Comparison of ENCODE assay signal across 8 cellular contexts in genomic region chr12:99386907-99387306, GRCh38.
A peak's percentile ranks its signal among the peaks of the same experiment; 100 is the strongest.
DNase-seq lines count a peak whose midpoint lies in the region; ATAC-seq and TF ChIP-seq lines count a peak whose summit lies in the region.

No MANE protein-coding gene starts in this region.

- no peaks in the 10 kb centered on the region for H3K9me3 Mint-ChIP-seq in Caco-2 (ENCODE audit: unreplicated experiment)
- peaks cover 15% of the 10 kb centered on the region for H3K9me3 Mint-ChIP-seq in natural killer cell treated with Interleukin-12 subunit alpha and Interleukin-12 subunit beta and Interleukin-15 and Interleukin-18, amount 100 ng/mL, for 72 hours

- no peaks in the 10 kb centered on the region for H3K36me3 Mint-ChIP-seq in Caco-2 (ENCODE audit: insufficient read depth, unreplicated experiment)
- no peaks in the 10 kb centered on the region for H3K36me3 Mint-ChIP-seq in natural killer cell treated with Interleukin-12 subunit alpha and Interleukin-12 subunit beta and Interleukin-15 and Interleukin-18, amount 100 ng/mL, for 72 hours

- intact Hi-C loops in Caco-2 (cut with micrococcal nuclease; ENCODE audit: unreplicated experiment) = loop anchor here (1.0 kb wide), 3 partner anchors 233 to 381 kb away; no protein-coding TSS in a partner anchor
- intact Hi-C loops in body of pancreas (cut with DNase I) = no loop called here

- no peaks in the 10 kb centered on the region for H3K4me1 Mint-ChIP-seq in Caco-2 (ENCODE audit: low read depth, unreplicated experiment)
- no peaks in the 10 kb centered on the region for H3K4me1 Mint-ChIP-seq in natural killer cell treated with Interleukin-12 subunit alpha and Interleukin-12 subunit beta and Interleukin-15 and Interleukin-18, amount 100 ng/mL, for 72 hours (ENCODE audit: low read depth in 2 of 2)

- H3K4me1 ChIP-seq in Caco-2 (no peaks in the 10 kb centered on the region), body of pancreas (no peaks in the 10 kb centered on the region)

- no TSS peak for BruUV-seq in Caco-2 (replicated peaks; lab: Mats Ljungman, UMichigan)

- no peak overlapping the region for H3K27ac Mint-ChIP-seq in Caco-2 (ENCODE audit: unreplicated experiment)
- no peak overlapping the region for H3K27ac Mint-ChIP-seq in natural killer cell treated with Interleukin-12 subunit alpha and Interleukin-12 subunit beta and Interleukin-15 and Interleukin-18, amount 100 ng/mL, for 72 hours

- POLR2A ChIA-PET in Caco-2 (lab: Charles Lee) = no interaction called here

- no peaks in the 10 kb centered on the region for H3K36me3 ChIP-seq in Caco-2 (ENCODE audit: control insufficient read depth, insufficient read depth, low read length)
- no peaks in the 10 kb centered on the region for H3K36me3 ChIP-seq in H7 (replicated peaks; ENCODE audit: control insufficient read depth, insufficient read depth, low read length)
- H3K36me3 ChIP-seq in body of pancreas (replicated peaks in 1 of 2; ENCODE audit: insufficient read depth in 1 of 2, low read depth in 2 of 2) = no peaks in the 10 kb centered on the region

- H3K27me3 Mint-ChIP-seq in Caco-2 (ENCODE audit: insufficient read depth, unreplicated experiment) = no peaks in the 10 kb centered on the region
- no peaks in the 10 kb centered on the region for H3K27me3 Mint-ChIP-seq in natural killer cell treated with Interleukin-12 subunit alpha and Interleukin-12 subunit beta and Interleukin-15 and Interleukin-18, amount 100 ng/mL, for 72 hours

- TF ChIP-seq CTCF in Caco-2 (IDR thresholded peaks at IDR 0.05; ENCODE audit: insufficient read depth in 1 of 2, low read depth in 1 of 2, low read length in 1 of 2, severe bottlenecking in 1 of 2, unreplicated experiment in 1 of 2) (peak; percentile 59 to 72), epithelial cell of esophagus (IDR thresholded peaks at IDR 0.05; ENCODE audit: insufficient read depth, low read depth, low read length, missing control alignments) (peak; percentile 50), body of pancreas (IDR thresholded peaks at IDR 0.05) (peak in 3 of 7 experiments; percentile 11 to 18 (median 15))

- no peak overlapping the region for H3K27ac ChIP-seq in caudate nucleus (ENCODE audit: low read depth, low read length)
- H3K27ac ChIP-seq in body of pancreas = no peak overlapping the region

- 46 to 56% methylated on average over 2 of the region's 2 CpGs for WGBS in body of pancreas, 2 donors

- CTCF ChIA-PET in Caco-2 (lab: Charles Lee) = interaction anchor here (0.6 to 1.2 kb wide), 3 partner anchors 233 to 409 kb away, joined by 4 to 8 read pairs (median 7); no protein-coding TSS in a partner anchor

- no peak for ATAC-seq in body of pancreas
- ATAC-seq in GM18511 (IDR thresholded peaks at IDR 0.05; ENCODE audit: unreplicated experiment) = no peak
- no peak for ATAC-seq in natural killer cell treated with Interleukin-12 subunit alpha and Interleukin-12 subunit beta and Interleukin-15 and Interleukin-18, amount 100 ng/mL, for 72 hours

- DNase-seq in Caco-2 = peak in 1 of 2 experiments; percentile 34
- peak; percentile 20 for DNase-seq in H7
- peak; percentile 6 for DNase-seq in NCI-H510A (lab: John Stamatoyannopoulos, UW)
- DNase-seq in epithelial cell of esophagus (ENCODE audit: low read depth) = peak; percentile 55
- no peak for DNase-seq in caudate nucleus (lab: John Stamatoyannopoulos, UW)
- no peak for DNase-seq in body of pancreas
- DNase-seq in natural killer cell treated with Interleukin-12 subunit alpha and Interleukin-12 subunit beta and Interleukin-15 and Interleukin-18, amount 100 ng/mL, for 72 hours (ENCODE audit: low spot score) = no peak

- TF ChIP-seq POLR2A in body of pancreas (IDR thresholded peaks at IDR 0.05) = no peak

- no peak overlapping the region for H3K4me3 Mint-ChIP-seq in Caco-2 (ENCODE audit: unreplicated experiment)
- no peak overlapping the region for H3K4me3 Mint-ChIP-seq in natural killer cell treated with Interleukin-12 subunit alpha and Interleukin-12 subunit beta and Interleukin-15 and Interleukin-18, amount 100 ng/mL, for 72 hours

- H3K4me3 ChIP-seq in Caco-2 (ENCODE audit: low read depth, low read length) = no peak overlapping the region
- H3K4me3 ChIP-seq in H7 (ENCODE audit: insufficient read depth, low read depth, low read length) = no peak overlapping the region
- no peak overlapping the region for H3K4me3 ChIP-seq in epithelial cell of esophagus (ENCODE audit: low read length)
- H3K4me3 ChIP-seq in body of pancreas = no peak overlapping the region

- H3K9me3 ChIP-seq in Caco-2 (no peaks in the 10 kb centered on the region), body of pancreas (no peaks in the 10 kb centered on the region)

- H3K27me3 ChIP-seq in Caco-2 (replicated peaks; ENCODE audit: control insufficient read depth, insufficient read depth, low read length) = no peaks in the 10 kb centered on the region
- no peaks in the 10 kb centered on the region for H3K27me3 ChIP-seq in H7 (ENCODE audit: control insufficient read depth, insufficient read depth, low read length)
- no peaks in the 10 kb centered on the region for H3K27me3 ChIP-seq in body of pancreas

Comparison
In these comparisons a context has a peak if more than half of its experiments do, and no peak if none do; other contexts are left out.
1. DNase-seq: peak in H7 (single experiment), NCI-H510A (single experiment) and epithelial cell of esophagus (single experiment); none in caudate nucleus (0 of 61), body of pancreas (0 of 4) and natural killer cell treated with Interleukin-12 subunit alpha and Interleukin-12 subunit beta and Interleukin-15 and Interleukin-18, amount 100 ng/mL, for 72 hours (single experiment).